In the genomic region with DNA sequence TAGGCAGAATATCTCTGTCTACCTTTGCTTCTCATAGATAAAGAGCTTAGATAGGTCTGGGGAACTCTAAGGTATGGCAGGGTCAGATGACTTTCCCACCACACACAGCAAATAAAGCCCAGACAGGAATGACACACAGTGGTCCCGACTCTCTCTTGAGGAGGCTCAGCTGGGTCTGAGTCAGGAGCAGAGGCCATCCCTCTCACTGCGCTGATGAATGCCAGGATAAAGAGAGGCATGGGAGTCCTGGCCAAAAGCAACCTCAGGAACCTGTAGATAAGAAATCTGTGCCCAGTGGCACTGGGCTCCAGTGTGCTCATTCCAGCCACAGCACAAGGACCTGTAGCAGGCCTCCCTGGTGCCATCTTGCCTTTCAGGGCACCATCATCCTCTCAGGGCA, we compare ENCODE assay signal across 28 cellular contexts.
"Had no signal": no experiment of that assay in that cellular context is flagged by ENCODE, and none has a peak within 500 bp of the region (broad histone marks: within the 10 kb centered on the region; RNA-seq: fewer than 3 reads in every experiment).

No MANE protein-coding gene starts in this region.

- H3K36me3 ChIP-seq: gastrocnemius medialis, heart right ventricle, lower lobe of right lung, neural progenitor cell, sigmoid colon, spleen, thoracic aorta, tibial nerve, upper lobe of right lung, uterus had no signal

- DNase-seq: dermis blood vessel endothelial cell; effector memory CD8-positive, alpha-beta T cell; foreskin fibroblast; gastrocnemius medialis; heart right ventricle; hippocampal formation; kidney glomerular epithelial cell; left ventricle myocardium superior; lower lobe of right lung; mucosa of descending colon; naive B cell; nucleus accumbens; posterior cingulate gyrus; psoas muscle; right cardiac atrium; sigmoid colon; spleen; stimulated activated CD4-positive, alpha-beta T cell treated with anti-CD3 and anti-CD28 coated beads, Interleukin-4, amount 100 ng/mL, for 4 hours; stimulated activated naive B cell treated with anti-CD40 and anti-IgM and Interleukin-4, amounts not matched to agents 10 μg/mL and 1 μg/mL and 100 μg/mL, for 72 hours; upper lobe of right lung; uterus had no signal

- H3K27ac ChIP-seq: coronary artery, gastrocnemius medialis, heart right ventricle, lower lobe of right lung, neural progenitor cell, psoas muscle, sigmoid colon, spleen, thoracic aorta, tibial nerve, upper lobe of right lung, uterus had no signal

- H3K27me3 Mint-ChIP-seq: stimulated activated naive CD8-positive, alpha-beta T cell treated with anti-CD3 and anti-CD28 coated beads, Interleukin-15, Interleukin-2, amounts not matched to agents 100 ng/mL and 50 ng/mL, for 24 hours had no signal

- H3K9ac ChIP-seq: neural progenitor cell had no signal

- H2AFZ ChIP-seq: neural progenitor cell had no signal

- H3K9me3 Mint-ChIP-seq: effector memory CD8-positive, alpha-beta T cell; natural killer cell treated with Interleukin-12 subunit alpha and Interleukin-12 subunit beta and Interleukin-15 and Interleukin-18, amount 100 ng/mL, for 72 hours; stimulated activated naive CD8-positive, alpha-beta T cell treated with anti-CD3 and anti-CD28 coated beads, Interleukin-15, Interleukin-2, amounts not matched to agents 100 ng/mL and 50 ng/mL, for 24 hours had no signal

- H3K4me3 Mint-ChIP-seq: effector memory CD8-positive, alpha-beta T cell; memory B cell; naive B cell; natural killer cell treated with Interleukin-12 subunit alpha and Interleukin-12 subunit beta and Interleukin-15 and Interleukin-18, amount 100 ng/mL, for 72 hours; neural progenitor cell; stimulated activated naive B cell treated with anti-CD40 and anti-IgM and Interleukin-4, amounts not matched to agents 10 μg/mL and 1 μg/mL and 100 μg/mL, for 72 hours; stimulated activated naive CD8-positive, alpha-beta T cell treated with anti-CD3 and anti-CD28 coated beads, Interleukin-15, Interleukin-2, amounts not matched to agents 100 ng/mL and 50 ng/mL, for 24 hours had no signal

- H3K36me3 Mint-ChIP-seq: naive B cell; natural killer cell treated with Interleukin-12 subunit alpha and Interleukin-12 subunit beta and Interleukin-15 and Interleukin-18, amount 100 ng/mL, for 72 hours; neural progenitor cell had no signal

- H3K4me2 ChIP-seq: neural progenitor cell had no signal

- H3K27ac Mint-ChIP-seq: memory B cell; naive B cell; neural progenitor cell; stimulated activated naive B cell treated with anti-CD40 and anti-IgM and Interleukin-4, amounts not matched to agents 10 μg/mL and 1 μg/mL and 100 μg/mL, for 72 hours; stimulated activated naive CD8-positive, alpha-beta T cell treated with anti-CD3 and anti-CD28 coated beads, Interleukin-15, Interleukin-2, amounts not matched to agents 100 ng/mL and 50 ng/mL, for 24 hours had no signal

- ATAC-seq: effector memory CD8-positive, alpha-beta T cell; gastrocnemius medialis; heart right ventricle; left ventricle myocardium superior; lower lobe of right lung; mucosa of descending colon; psoas muscle; stimulated activated naive B cell treated with anti-CD40 and anti-IgM and Interleukin-4, amounts not matched to agents 10 μg/mL and 1 μg/mL and 100 μg/mL, for 72 hours; upper lobe of right lung had no signal

- H3K4me1 ChIP-seq: gastrocnemius medialis, heart right ventricle, lower lobe of right lung, neural progenitor cell, psoas muscle, sigmoid colon, spleen, tibial nerve, uterus had no signal

- H3K27me3 ChIP-seq: gastrocnemius medialis, neural progenitor cell, tibial nerve, upper lobe of right lung, uterus had no signal

- H3K4me1 Mint-ChIP-seq: memory B cell; naive B cell; stimulated activated naive B cell treated with anti-CD40 and anti-IgM and Interleukin-4, amounts not matched to agents 10 μg/mL and 1 μg/mL and 100 μg/mL, for 72 hours had no signal

- H3K4me3 ChIP-seq: coronary artery, gastrocnemius medialis, heart right ventricle, lower lobe of right lung, mucosa of descending colon, neural progenitor cell, psoas muscle, sigmoid colon, spleen, thoracic aorta, tibial nerve, upper lobe of right lung, uterus had no signal

- H3K9me3 ChIP-seq: gastrocnemius medialis, heart right ventricle, lower lobe of right lung, mucosa of descending colon, sigmoid colon, thoracic aorta, tibial nerve, upper lobe of right lung, uterus had no signal
